In the genomic region with DNA sequence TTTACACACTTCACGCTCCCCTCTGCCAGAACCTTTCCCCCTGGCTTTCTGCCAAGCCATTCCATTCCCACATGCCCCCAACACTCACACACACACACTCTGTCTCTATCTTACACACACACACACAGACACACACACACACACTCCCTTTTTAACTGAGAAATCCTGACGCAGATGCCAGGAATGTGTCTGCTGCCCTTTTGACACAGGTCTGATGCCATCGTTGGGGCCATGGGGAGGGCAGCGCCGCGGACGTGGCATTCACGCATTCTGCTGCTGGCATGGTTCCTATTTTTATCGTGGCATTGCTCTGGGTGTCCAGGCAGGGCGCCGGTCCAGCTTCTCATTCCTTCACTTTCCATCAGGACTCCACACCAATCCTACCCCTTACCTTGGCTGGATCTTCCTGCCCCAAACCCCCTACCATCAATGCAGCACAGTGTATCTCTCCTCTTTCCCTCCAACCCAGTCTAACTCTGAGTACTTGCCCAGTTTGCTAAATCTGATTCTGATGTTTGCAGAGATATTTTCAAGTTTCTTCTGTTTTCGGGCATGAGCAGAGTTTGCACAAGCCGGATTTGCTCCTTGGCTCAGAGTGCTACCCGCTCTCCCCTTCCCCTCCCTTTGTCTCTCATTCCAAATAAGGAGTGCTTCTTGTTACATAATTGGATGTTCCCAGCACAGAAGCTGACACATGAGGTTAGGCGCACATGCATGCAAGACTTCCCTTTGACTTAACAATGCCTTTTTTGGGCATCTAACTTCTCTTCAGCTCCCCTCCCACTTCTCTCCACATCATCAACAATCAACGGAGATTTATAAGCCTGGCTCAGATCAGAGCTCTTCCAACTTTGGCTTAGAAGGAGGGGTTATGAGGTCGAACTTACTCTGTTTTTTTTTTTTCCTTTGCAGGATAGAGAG, we compare ENCODE assay signal across 8 cellular contexts. TPM values are rescaled to one million over a fixed set of nuclear protein-coding genes. Genes with fewer than 3 reads are reported as not detected.
DNase-seq lines count a peak whose midpoint lies in the region; ATAC-seq and TF ChIP-seq lines count a peak whose summit lies in the region.

No MANE protein-coding gene starts in this region.

- peak overlapping the region; percentile 95 for H2BK120ac ChIP-seq in IMR-90 (ENCODE audit: low read depth, low read length)

- peak; percentile 82 for ATAC-seq in IMR-90 (ENCODE audit: low read depth)
- peak; percentile 20 for ATAC-seq in left colon
- no peak for ATAC-seq in HG02610 (IDR thresholded peaks at IDR 0.05; ENCODE audit: unreplicated experiment)
- ATAC-seq in naive thymus-derived CD8-positive, alpha-beta T cell: no peak
- ATAC-seq in GM21528 (IDR thresholded peaks at IDR 0.05; ENCODE audit: low FRiP score, unreplicated experiment): no peak

- H3K23ac ChIP-seq in IMR-90 (ENCODE audit: low read depth, low read length): peak overlapping the region; percentile 86

- H2AFZ ChIP-seq in IMR-90 (replicated peaks; ENCODE audit: low read length, poor library complexity) (peak overlapping the region; percentile 9), mammary epithelial cell (ENCODE audit: low read depth, low read length) (no peak overlapping the region)

- H3K79me2 ChIP-seq in mammary epithelial cell (ENCODE audit: insufficient read depth, low read length): peaks cover 4% of the 10 kb centered on the region

- H3K4me2 ChIP-seq in IMR-90 (ENCODE audit: low read depth, low read length) (peak overlapping the region; percentile 63), mammary epithelial cell (ENCODE audit: insufficient read depth, low read depth, low read length) (peak overlapping the region; percentile 65)

- dilution Hi-C loops in IMR-90 (cut with HindIII; ENCODE audit: low sequenced_read_pairs, unreplicated experiment): no loop called here
- dilution Hi-C loops in mammary epithelial cell (cut with HindIII; ENCODE audit: low sequenced_read_pairs): no loop called here

- intact Hi-C loops in IMR-90 (cut with micrococcal nuclease): no loop called here
- intact Hi-C loops in mammary epithelial cell (cut with micrococcal nuclease): loop anchor here (10.0 kb wide), 1 partner anchor 683 kb away; no protein-coding TSS in a partner anchor
- intact Hi-C loops in left colon (cut with DNase I, micrococcal nuclease): loop anchor here in 1 of 2 donors (10.0 kb wide), 1 partner anchor 463 kb away; no protein-coding TSS in a partner anchor

- no peak overlapping the region for H3K4me3 Mint-ChIP-seq in naive thymus-derived CD8-positive, alpha-beta T cell

- peak overlapping the region; percentile 62 for H3K9ac ChIP-seq in IMR-90 (ENCODE audit: low read depth, low read length)
- peak overlapping the region; percentile 8 for H3K9ac ChIP-seq in mammary epithelial cell (ENCODE audit: insufficient read depth, low read length)
- H3K9ac ChIP-seq in subcutaneous abdominal adipose tissue (ENCODE audit: low read length in 5 of 5): peak overlapping the region in 1 of 5 donors; percentile 44

- peak overlapping the region; percentile 89 for H2AK5ac ChIP-seq in IMR-90 (ENCODE audit: low read depth, low read length)

- peak overlapping the region; percentile 82 for H2BK20ac ChIP-seq in IMR-90 (ENCODE audit: low read depth, low read length)

- peaks cover 1 to 26% (median 4%) of the 10 kb centered on the region in 4 donors for H3K4me1 Mint-ChIP-seq in naive thymus-derived CD8-positive, alpha-beta T cell

- H2AK9ac ChIP-seq in IMR-90 (replicated peaks; ENCODE audit: low read depth, low read length, poor library complexity): peak overlapping the region; percentile 59

- H4K91ac ChIP-seq in IMR-90 (ENCODE audit: insufficient read depth, low read depth, low read length): peak overlapping the region; percentile 98

- peaks cover 23% of the 10 kb centered on the region in 2 experiments for H3K79me1 ChIP-seq in IMR-90 (ENCODE audit: low read depth in 1 of 2, low read length in 2 of 2)

- H3K4me1 ChIP-seq in IMR-90 (ENCODE audit: control insufficient read depth, insufficient read depth, low read length) (peaks cover 17% of the 10 kb centered on the region), mammary epithelial cell (ENCODE audit: insufficient read depth, low read length) (peaks cover 18% of the 10 kb centered on the region), subcutaneous abdominal adipose tissue (ENCODE audit: control insufficient read depth in 5 of 5, insufficient read depth in 5 of 5, low read length in 5 of 5) (peaks cover 8 to 27% (median 25%) of the 10 kb centered on the region in 5 donors)

- H3K27ac Mint-ChIP-seq in naive thymus-derived CD8-positive, alpha-beta T cell: peak overlapping the region in 2 of 10 donors; percentile 49 to 77

- POLR2A ChIA-PET in IMR-90 (lab: Charles Lee; ENCODE audit: unreplicated experiment): interaction anchor here (0.6 to 1.1 kb wide), 3 partner anchors 11 to 1904 kb away, joined by 3 to 5 read pairs (median 4); no protein-coding TSS in a partner anchor
- POLR2A ChIA-PET in naive thymus-derived CD8-positive, alpha-beta T cell (lab: Charles Lee): no interaction called here

- H3K4me3 ChIP-seq in IMR-90 (ENCODE audit: insufficient read depth, low read depth, low read length) (peak overlapping the region; percentile 8; the same call in 1 of the 2 replicates), mammary epithelial cell (replicated peaks in 1 of 3; ENCODE audit: insufficient read depth in 1 of 3, low read depth in 2 of 3, low read length in 3 of 3) (no peak overlapping the region), subcutaneous abdominal adipose tissue (ENCODE audit: low read depth in 1 of 5, low read length in 5 of 5) (peak overlapping the region in 2 of 5 donors; percentile 26 to 37)

- peaks cover 8 to 97% (median 35%) of the 10 kb centered on the region in 3 donors for H3K36me3 Mint-ChIP-seq in naive thymus-derived CD8-positive, alpha-beta T cell

- TF ChIP-seq CTCF in IMR-90 (conservative IDR thresholded peaks at IDR 0.05; ENCODE audit: low read depth, low read length) (no peak), mammary epithelial cell (conservative IDR thresholded peaks at IDR 0.05 in 1 of 2, IDR thresholded peaks at IDR 0.05 in 1 of 2; ENCODE audit: extremely low read depth in 1 of 2, insufficient read depth in 1 of 2, low read depth in 1 of 2, low read length in 2 of 2) (no peak)

- H2BK5ac ChIP-seq in IMR-90 (ENCODE audit: low read depth, low read length, poor library complexity, severe bottlenecking): peak overlapping the region; percentile 87

- H3K56ac ChIP-seq in IMR-90 (ENCODE audit: extremely low read depth, insufficient read depth, low read length): peak overlapping the region; percentile 96

- peaks cover 4% of the 10 kb centered on the region for H4K20me1 ChIP-seq in IMR-90 (ENCODE audit: insufficient read depth, low read length)
- no peaks in the 10 kb centered on the region for H4K20me1 ChIP-seq in mammary epithelial cell (ENCODE audit: insufficient read depth, low read length)

- WGBS in IMR-90 (ENCODE audit: extremely low coverage in 2 of 2, insufficient read length in 1 of 2), 2 experiments: 4% methylated on average over 12 of the region's 17 CpGs; no CpG with 5 or more reads in 1 of the 2 experiments
- WGBS in mammary epithelial cell (ENCODE audit: low coverage, missing lambda C conversion rate): 8% methylated on average over 13 of the region's 17 CpGs

- peak; percentile 46; the same call in 1 of the 2 replicates for TF ChIP-seq POLR2A in IMR-90 (IDR thresholded peaks at IDR 0.05; ENCODE audit: low read depth, low read length)

- H3K27ac ChIP-seq in IMR-90 (ENCODE audit: insufficient read depth, low read length) (peak overlapping the region; percentile 85), mammary epithelial cell (ENCODE audit: insufficient read depth, low read depth, low read length) (peak overlapping the region; percentile 33), subcutaneous abdominal adipose tissue (ENCODE audit: low read depth, low read length) (peak overlapping the region; percentile 92)

- DNase-seq in IMR-90 (peak; percentile 99), mammary epithelial cell (peak; percentile 86), left colon (peak; percentile 34 to 69), NCI-H1105 treated with DMSO at 0.1 percent for 48 hours (lab: John Stamatoyannopoulos, UW) (no peak)
- DNase-seq in naive thymus-derived CD8-positive, alpha-beta T cell: no peak

- H3K18ac ChIP-seq in IMR-90 (ENCODE audit: low read depth, low read length): peak overlapping the region; percentile 89

- in situ Hi-C loops in IMR-90 (cut with MboI; ENCODE audit: low sequenced_read_pairs) (loop anchor here (10.0 kb wide), 1 partner anchor 693 kb away; no protein-coding TSS in a partner anchor), mammary epithelial cell (cut with MboI; ENCODE audit: low sequenced_read_pairs in 2 of 2) (loop anchor here in 1 of 2 donors (10.0 to 25.0 kb wide), 2 partner anchors 473 to 685 kb away; a partner anchor contains a TSS)

- BruUV-seq in IMR-90 (replicated peaks; lab: Mats Ljungman, UMichigan) (no TSS peak), mammary epithelial cell (replicated peaks; lab: Mats Ljungman, UMichigan) (no TSS peak)

- no peak for TF ChIP-seq RAD21 in IMR-90 (IDR thresholded peaks at IDR 0.05; ENCODE audit: low read length)

- H2BK15ac ChIP-seq in IMR-90 (ENCODE audit: low read depth, low read length): peak overlapping the region; percentile 75; the same call in 2 of the 3 replicates

- CTCF ChIA-PET in IMR-90 (lab: Yijun Ruan, JAX) (interaction anchor here (0.8 to 1.7 kb wide), 3 partner anchors 19 to 469 kb away, joined by 3 to 4 read pairs (median 4); a partner anchor contains a TSS), mammary epithelial cell (lab: Charles Lee; ENCODE audit: low non-redundant PET) (interaction anchor here (0.7 kb wide), 1 partner anchor 467 kb away, joined by 4 read pairs; no protein-coding TSS in a partner anchor)

- H3K9me1 ChIP-seq in IMR-90 (ENCODE audit: insufficient read depth, low read length): peaks cover 14% of the 10 kb centered on the region

- peak overlapping the region; percentile 80 for H4K5ac ChIP-seq in IMR-90 (ENCODE audit: low read depth, low read length)

- H4K8ac ChIP-seq in IMR-90 (ENCODE audit: low read depth in 2 of 2, low read length in 2 of 2): peak overlapping the region; percentile 74 to 97

- peak overlapping the region; percentile 95 for H3K4ac ChIP-seq in IMR-90 (ENCODE audit: low read depth, low read length)

- no peaks in the 10 kb centered on the region for H3K27me3 Mint-ChIP-seq in naive thymus-derived CD8-positive, alpha-beta T cell

- H3K9me3 ChIP-seq in IMR-90 (ENCODE audit: control insufficient read depth, insufficient read depth, low read length) (no peaks in the 10 kb centered on the region), mammary epithelial cell (replicated peaks; ENCODE audit: insufficient read depth, low read length) (no peaks in the 10 kb centered on the region), subcutaneous abdominal adipose tissue (ENCODE audit: control insufficient read depth in 5 of 5, low read length in 5 of 5) (no peaks in the 10 kb centered on the region)

- H3K27me3 ChIP-seq in IMR-90 (ENCODE audit: control insufficient read depth, insufficient read depth, low read length): no peaks in the 10 kb centered on the region
- H3K27me3 ChIP-seq in mammary epithelial cell (ENCODE audit: insufficient read depth, low read length): no peaks in the 10 kb centered on the region
- H3K27me3 ChIP-seq in subcutaneous abdominal adipose tissue (ENCODE audit: control insufficient read depth in 5 of 5, insufficient read depth in 4 of 5, low read length in 5 of 5): no peaks in the 10 kb centered on the region

- peaks cover 35% of the 10 kb centered on the region for H3K36me3 ChIP-seq in IMR-90 (ENCODE audit: control insufficient read depth, insufficient read depth, low read length)
- peaks cover 41% of the 10 kb centered on the region for H3K36me3 ChIP-seq in mammary epithelial cell (ENCODE audit: insufficient read depth, low read length)
- peaks cover 46 to 100% (median 88%) of the 10 kb centered on the region in 5 donors for H3K36me3 ChIP-seq in subcutaneous abdominal adipose tissue (ENCODE audit: control insufficient read depth in 5 of 5, insufficient read depth in 5 of 5, low read length in 5 of 5)

- peak overlapping the region; percentile 82 for H3K14ac ChIP-seq in IMR-90 (replicated peaks; ENCODE audit: low read depth, low read length)

- H3K9me3 Mint-ChIP-seq in naive thymus-derived CD8-positive, alpha-beta T cell: no peaks in the 10 kb centered on the region

RNA-seq across cellular contexts. Expression of a gene that starts 18.8 kb away (rescaled TPM):
- total RNA-seq in IMR-90 (2012; rRNA removed): 90.0 and 113 TPM in 2 replicates
- polyA plus RNA-seq in IMR-90 (2012; rRNA removed): 31.1 and 35.9 TPM in 2 replicates
- 23.1 and 25.6 TPM in 2 replicates for polyA plus RNA-seq in IMR-90 (2012; cell fraction: cytosol; rRNA removed)
- polyA plus RNA-seq in IMR-90 (2012; cell fraction: nucleus; rRNA removed; ENCODE audit: low replicate concordance): 30.1 and 42.6 TPM in 2 replicates
- 100 to 1,000 TPM in 1 of 2 donors, 10 to 100 TPM in 1; 56.4 to 112 TPM for total RNA-seq in mammary epithelial cell
- polyA plus RNA-seq in mammary epithelial cell: 40.8 TPM
- 82.7 TPM for polyA minus RNA-seq in mammary epithelial cell
- 10 to 100 TPM; 59.0 to 60.6 TPM for total RNA-seq in left colon
- 10 to 100 TPM; 66.3 to 66.7 TPM for total RNA-seq in naive thymus-derived CD8-positive, alpha-beta T cell
- 10 to 100 TPM; 12.9 to 34.1 (median 21.6) TPM for polyA plus RNA-seq in naive thymus-derived CD8-positive, alpha-beta T cell

Comparison
In these comparisons a context has a peak if more than half of its experiments do, and no peak if none do; other contexts are left out.
1. ATAC-seq: peak in IMR-90 (single experiment) and left colon (single experiment); none in HG02610 (single experiment), naive thymus-derived CD8-positive, alpha-beta T cell (0 of 2) and GM21528 (single experiment).
2. DNase-seq: peak in IMR-90 (single experiment), mammary epithelial cell (single experiment) and left colon (2 of 2); none in NCI-H1105 treated with DMSO at 0.1 percent for 48 hours (single experiment) and naive thymus-derived CD8-positive, alpha-beta T cell (0 of 10).
3. H3K27ac ChIP-seq: peak in every context shown above with its lines; median percentile 92 in subcutaneous abdominal adipose tissue; 85 in IMR-90; 33 in mammary epithelial cell.